ENCODE assay signal across 27 cellular contexts in the genomic region with DNA sequence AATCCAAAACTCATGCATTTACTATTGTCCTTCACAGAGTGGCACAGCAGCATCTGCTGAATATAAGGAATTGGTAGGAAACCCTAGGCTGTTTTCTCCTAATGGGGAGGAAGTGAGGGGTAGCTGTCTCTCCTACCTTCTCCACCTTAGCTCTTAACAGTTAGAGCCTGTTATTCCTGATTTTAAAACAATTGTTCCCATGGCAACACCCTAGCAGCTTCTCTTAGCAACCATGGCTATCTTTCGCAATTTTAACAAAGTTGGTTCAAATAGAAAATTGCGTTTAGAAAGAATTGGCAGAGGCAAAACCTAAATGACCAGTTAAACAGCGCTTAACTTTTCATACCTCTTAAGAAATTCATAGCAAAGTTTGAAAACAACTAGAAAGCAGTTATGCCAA.
"Had no signal": no experiment of that assay in that cellular context is flagged by ENCODE, and none has a peak within 500 bp of the region (broad histone marks: within the 10 kb centered on the region; RNA-seq: fewer than 3 reads in every experiment).

No MANE protein-coding gene starts in this region.

- H3K27ac ChIP-seq: left ventricle myocardium inferior, pancreas, prostate gland, skin epidermis, suprapubic skin, thoracic aorta, tibial artery, upper lobe of right lung had no signal

- H3K36me3 ChIP-seq: left ventricle myocardium inferior, pancreas, prostate gland, suprapubic skin, thoracic aorta, tibial artery, upper lobe of right lung had no signal

- H3K9me3 ChIP-seq: pancreas, prostate gland, suprapubic skin, thoracic aorta, tibial artery, upper lobe of right lung had no signal

- FAIRE-seq: pancreas had no signal

- H3K27me3 Mint-ChIP-seq: stimulated activated naive CD8-positive, alpha-beta T cell treated with anti-CD3 and anti-CD28 coated beads, Interleukin-15, Interleukin-2, amounts not matched to agents 100 ng/mL and 50 ng/mL, for 24 hours had no signal

- H3K4me3 Mint-ChIP-seq: naive thymus-derived CD8-positive, alpha-beta T cell; nephron; neural crest cell; stimulated activated effector memory CD8-positive, alpha-beta T cell treated with anti-CD3 and anti-CD28 coated beads, Interleukin-12 subunit alpha, Interleukin-12 subunit beta, amount 100 ng/mL, for 72 hours; stimulated activated naive CD8-positive, alpha-beta T cell treated with anti-CD3 and anti-CD28 coated beads, Interleukin-15, Interleukin-2, amounts not matched to agents 100 ng/mL and 50 ng/mL, for 24 hours had no signal

- H3K27me3 ChIP-seq: pancreas, suprapubic skin, tibial artery, upper lobe of right lung had no signal

- H3K4me1 Mint-ChIP-seq: naive thymus-derived CD8-positive, alpha-beta T cell; stimulated activated effector memory CD8-positive, alpha-beta T cell treated with anti-CD3 and anti-CD28 coated beads, Interleukin-12 subunit alpha, Interleukin-12 subunit beta, amount 100 ng/mL, for 72 hours had no signal

- H3K9me3 Mint-ChIP-seq: nephron had no signal

- H3K4me3 ChIP-seq: left ventricle myocardium inferior, lung, mucosa of descending colon, pancreas, prostate gland, skin epidermis, suprapubic skin, thoracic aorta, tibial artery, upper lobe of right lung had no signal

- H3K4me1 ChIP-seq: left ventricle myocardium inferior, pancreas, prostate gland, suprapubic skin, tibial artery, upper lobe of right lung had no signal

- H3K27ac Mint-ChIP-seq: naive thymus-derived CD8-positive, alpha-beta T cell; nephron; stimulated activated effector memory CD8-positive, alpha-beta T cell treated with anti-CD3 and anti-CD28 coated beads, Interleukin-12 subunit alpha, Interleukin-12 subunit beta, amount 100 ng/mL, for 72 hours; stimulated activated naive CD8-positive, alpha-beta T cell treated with anti-CD3 and anti-CD28 coated beads, Interleukin-15, Interleukin-2, amounts not matched to agents 100 ng/mL and 50 ng/mL, for 24 hours had no signal

- DNase-seq: islet precursor cell; left ventricle myocardium inferior; midbrain; mucosa of descending colon; naive thymus-derived CD8-positive, alpha-beta T cell; nucleus accumbens; pancreas; posterior cingulate gyrus; retina; right cardiac atrium; stimulated activated CD4-positive, alpha-beta T cell treated with anti-CD3 and anti-CD28 coated beads, Interleukin-12 subunit alpha, Interleukin-12 subunit beta, amount 100 ng/mL, for 4 hours; stimulated activated CD4-positive, alpha-beta T cell treated with anti-CD3 and anti-CD28 coated beads, Interleukin-15, amount 100 ng/mL, for 24 hours; stimulated activated CD4-positive, alpha-beta T cell treated with anti-CD3 and anti-CD28 coated beads, Interleukin-2, amount 100 ng/mL, for 24 hours; stimulated activated CD4-positive, alpha-beta T cell treated with anti-CD3 and anti-CD28 coated beads, Interleukin-4, amount 100 ng/mL, for 1 hour; stimulated activated naive CD4-positive, alpha-beta T cell; tibial artery; trophoblast cell; upper lobe of right lung had no signal

- H3K36me3 Mint-ChIP-seq: naive thymus-derived CD8-positive, alpha-beta T cell; stimulated activated effector memory CD8-positive, alpha-beta T cell treated with anti-CD3 and anti-CD28 coated beads, Interleukin-12 subunit alpha, Interleukin-12 subunit beta, amount 100 ng/mL, for 72 hours had no signal
